29 cellular contexts compared by ENCODE assay signal in the genomic region with DNA sequence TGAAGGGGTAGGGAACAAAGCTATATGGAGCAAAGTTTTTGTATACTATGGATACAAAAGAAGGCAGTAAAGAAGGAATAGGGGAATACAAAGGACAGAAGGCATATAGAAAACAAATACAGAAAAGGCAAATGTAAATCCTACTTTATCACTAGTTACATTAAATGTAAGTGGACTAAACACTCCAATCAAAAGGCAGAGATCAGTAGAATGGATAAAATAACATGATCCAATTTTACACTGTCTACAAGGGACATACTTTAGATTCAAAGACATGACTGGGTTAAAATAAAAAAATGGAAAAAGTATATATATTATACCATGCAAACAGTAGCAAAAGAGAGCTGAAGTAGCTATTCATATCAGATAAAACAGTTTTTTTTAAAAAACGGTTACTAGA.
"Had no signal": no experiment of that assay in that cellular context is flagged by ENCODE, and none has a peak within 500 bp of the region (broad histone marks: within the 10 kb centered on the region; RNA-seq: fewer than 3 reads in every experiment).

No MANE protein-coding gene starts in this region.

- H3K27ac ChIP-seq: stomach, suprapubic skin, testis, thoracic aorta, thyroid gland, tibial artery, tibial nerve, transverse colon, upper lobe of left lung, upper lobe of right lung, uterus, vagina had no signal

- H3K4me1 ChIP-seq: stomach, suprapubic skin, testis, thyroid gland, tibial artery, transverse colon, upper lobe of left lung, upper lobe of right lung, uterus, vagina had no signal

- DNase-seq: stimulated activated CD4-positive, alpha-beta T cell treated with anti-CD3 and anti-CD28 coated beads, Interleukin-2, amount 100 ng/mL, for 48 hours; stimulated activated CD4-positive, alpha-beta T cell treated with anti-CD3 and anti-CD28 coated beads, Interleukin-4, amount 100 ng/mL, for 1 hour; stimulated activated CD4-positive, alpha-beta T cell treated with anti-CD3 and anti-CD28 coated beads, Interleukin-4, amount 100 ng/mL, for 24 hours; stimulated activated CD4-positive, alpha-beta T cell treated with anti-CD3 and anti-CD28 coated beads, Interleukin-4, amount 100 ng/mL, for 4 hours; stimulated activated CD8-positive, alpha-beta memory T cell treated with anti-CD3 and anti-CD28 coated beads, Interleukin-4, amount 100 ng/mL, for 48 hours; stimulated activated naive B cell treated with anti-CD40 and anti-IgM and Interleukin-4, amounts not matched to agents 10 μg/mL and 1 μg/mL and 100 μg/mL, for 72 hours; stimulated activated naive CD4-positive, alpha-beta T cell; stimulated activated naive CD4-positive, alpha-beta T cell treated with Interleukin-2 at 50 U/mL for 16 hours; stimulated activated naive CD8-positive, alpha-beta T cell treated with anti-CD3 and anti-CD28 coated beads, Interleukin-15, amount 100 ng/mL, for 72 hours; stimulated activated naive CD8-positive, alpha-beta T cell treated with anti-CD3 and anti-CD28 coated beads, Interleukin-15, Interleukin-2, amounts not matched to agents 100 U/mL and 50 U/mL, for 24 hours; stomach; substantia nigra; testis; thyroid gland; tibial artery; transverse colon; trophoblast cell; upper lobe of left lung; upper lobe of right lung; uterus had no signal

- H3K36me3 ChIP-seq: stomach, suprapubic skin, thoracic aorta, thyroid gland, tibial artery, tibial nerve, transverse colon, upper lobe of left lung, upper lobe of right lung, uterus, vagina had no signal

- H3K36me3 Mint-ChIP-seq: stimulated activated effector memory CD8-positive, alpha-beta T cell treated with anti-CD3 and anti-CD28 coated beads, Interleukin-12 subunit alpha, Interleukin-12 subunit beta, amount 100 ng/mL, for 72 hours; stimulated activated naive B cell treated with anti-CD40 and anti-IgM and Interleukin-4, amounts not matched to agents 10 μg/mL and 1 μg/mL and 100 μg/mL, for 72 hours; type B pancreatic cell had no signal

- FAIRE-seq: urothelium cell line had no signal

- H3K9me3 ChIP-seq: suprapubic skin, testis, thyroid gland, upper lobe of right lung, uterus, vagina had no signal

- ATAC-seq: stimulated activated effector memory CD8-positive, alpha-beta T cell treated with anti-CD3 and anti-CD28 coated beads, Interleukin-12 subunit alpha, Interleukin-12 subunit beta, amount 100 ng/mL, for 72 hours; stimulated activated memory B cell treated with anti-CD40 and anti-IgM and Interleukin-4, amounts not matched to agents 10 μg/mL and 1 μg/mL and 100 μg/mL, for 72 hours; stimulated activated naive B cell treated with anti-CD40 and anti-IgM and Interleukin-4, amounts not matched to agents 10 μg/mL and 1 μg/mL and 100 μg/mL, for 72 hours; stimulated activated naive CD8-positive, alpha-beta T cell treated with anti-CD3 and anti-CD28 coated beads, Interleukin-15, amount 100 ng/mL, for 72 hours; stimulated activated naive CD8-positive, alpha-beta T cell treated with anti-CD3 and anti-CD28 coated beads, Interleukin-15, Interleukin-2, amounts not matched to agents 100 U/mL and 50 U/mL, for 24 hours; upper lobe of right lung had no signal

- H3K4me3 Mint-ChIP-seq: stimulated activated effector memory CD8-positive, alpha-beta T cell treated with anti-CD3 and anti-CD28 coated beads, Interleukin-12 subunit alpha, Interleukin-12 subunit beta, amount 100 ng/mL, for 72 hours; stimulated activated memory B cell treated with anti-CD40 and anti-IgM and Interleukin-4, amounts not matched to agents 10 μg/mL and 1 μg/mL and 100 μg/mL, for 72 hours; stimulated activated naive B cell treated with anti-CD40 and anti-IgM and Interleukin-4, amounts not matched to agents 10 μg/mL and 1 μg/mL and 100 μg/mL, for 72 hours; stimulated activated naive CD8-positive, alpha-beta T cell treated with anti-CD3 and anti-CD28 coated beads, Interleukin-15, amount 100 ng/mL, for 72 hours; stimulated activated naive CD8-positive, alpha-beta T cell treated with anti-CD3 and anti-CD28 coated beads, Interleukin-15, Interleukin-2, amounts not matched to agents 100 ng/mL and 50 ng/mL, for 24 hours; type B pancreatic cell had no signal

- H3K4me1 Mint-ChIP-seq: stimulated activated effector memory CD8-positive, alpha-beta T cell treated with anti-CD3 and anti-CD28 coated beads, Interleukin-12 subunit alpha, Interleukin-12 subunit beta, amount 100 ng/mL, for 72 hours; stimulated activated memory B cell treated with anti-CD40 and anti-IgM and Interleukin-4, amounts not matched to agents 10 μg/mL and 1 μg/mL and 100 μg/mL, for 72 hours; stimulated activated naive B cell treated with anti-CD40 and anti-IgM and Interleukin-4, amounts not matched to agents 10 μg/mL and 1 μg/mL and 100 μg/mL, for 72 hours; stimulated activated naive CD8-positive, alpha-beta T cell treated with anti-CD3 and anti-CD28 coated beads, Interleukin-15, amount 100 ng/mL, for 72 hours had no signal

- H3K27me3 Mint-ChIP-seq: stimulated activated memory B cell treated with anti-CD40 and anti-IgM and Interleukin-4, amounts not matched to agents 10 μg/mL and 1 μg/mL and 100 μg/mL, for 72 hours; type B pancreatic cell had no signal

- H3K4me3 ChIP-seq: stomach, suprapubic skin, testis, thoracic aorta, thyroid gland, tibial artery, tibial nerve, transverse colon, upper lobe of left lung, upper lobe of right lung, uterus, vagina had no signal

- H3K27me3 ChIP-seq: stomach, suprapubic skin, testis, thyroid gland, tibial artery, tibial nerve, transverse colon, upper lobe of left lung, upper lobe of right lung, uterus, vagina had no signal

- H3K27ac Mint-ChIP-seq: stimulated activated effector memory CD8-positive, alpha-beta T cell treated with anti-CD3 and anti-CD28 coated beads, Interleukin-12 subunit alpha, Interleukin-12 subunit beta, amount 100 ng/mL, for 72 hours; stimulated activated memory B cell treated with anti-CD40 and anti-IgM and Interleukin-4, amounts not matched to agents 10 μg/mL and 1 μg/mL and 100 μg/mL, for 72 hours; stimulated activated naive B cell treated with anti-CD40 and anti-IgM and Interleukin-4, amounts not matched to agents 10 μg/mL and 1 μg/mL and 100 μg/mL, for 72 hours; stimulated activated naive CD8-positive, alpha-beta T cell treated with anti-CD3 and anti-CD28 coated beads, Interleukin-15, amount 100 ng/mL, for 72 hours; stimulated activated naive CD8-positive, alpha-beta T cell treated with anti-CD3 and anti-CD28 coated beads, Interleukin-15, Interleukin-2, amounts not matched to agents 100 ng/mL and 50 ng/mL, for 24 hours; type B pancreatic cell had no signal
